ENCODE assay signal across 1 cellular context in the genomic region with DNA sequence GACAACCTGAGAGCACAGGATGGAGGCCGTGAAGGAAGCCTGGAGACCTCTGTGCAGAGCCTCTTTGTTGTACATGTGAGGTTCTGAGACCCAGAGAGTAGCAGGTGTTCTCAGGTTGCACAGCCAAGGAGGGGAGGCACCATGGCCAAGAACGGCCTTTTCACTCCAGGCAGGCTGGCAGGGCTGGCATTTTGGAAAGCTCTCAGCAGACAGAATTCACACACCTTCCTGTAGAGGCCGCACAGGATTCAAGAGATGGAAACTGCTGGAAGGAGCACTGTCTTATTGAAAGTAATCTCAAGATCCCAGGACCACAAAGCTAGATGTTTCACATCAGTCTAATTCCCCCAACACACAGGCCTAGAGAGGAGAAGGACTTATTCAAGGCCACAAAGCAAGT.
TF ChIP-seq lines count a peak whose summit lies in the region.

No MANE protein-coding gene starts in this region.

TF ChIP-seq in HepG2, 621 proteins besides CTCF, POLR2A, EP300 and RAD21:
- TF ChIP-seq STAG1 (CRISPR knock-in tag; IDR thresholded peaks at IDR 0.05) (peak; percentile 32), ZNF3 (CRISPR knock-in tag; IDR thresholded peaks at IDR 0.05) (no peak)
